22 cellular contexts compared by ENCODE assay signal in genomic region chr2:120317916-120318315, GRCh38. TPM values are rescaled to one million over a fixed set of nuclear protein-coding genes. Genes with fewer than 3 reads are reported as not detected.
DNase-seq lines count a peak whose midpoint lies in the region; ATAC-seq and TF ChIP-seq lines count a peak whose summit lies in the region.
"Had no signal": no experiment of that assay in that cellular context is flagged by ENCODE, and none has a peak within 500 bp of the region (broad histone marks: within the 10 kb centered on the region; RNA-seq: fewer than 3 reads in every experiment).

No MANE protein-coding gene starts in this region.

- dilution Hi-C loops in mammary epithelial cell (cut with HindIII; ENCODE audit: low sequenced_read_pairs), result loop anchor here (5.0 kb wide), 2 partner anchors 51 to 86 kb away; no protein-coding TSS in a partner anchor

- H3K4me1 ChIP-seq in right atrium auricular region, result peaks cover 0 to 25% of the 10 kb centered on the region in 2 donors
- no peaks in the 10 kb centered on the region for H3K4me1 ChIP-seq in neural progenitor cell
- H3K4me1 ChIP-seq in spleen, result peaks cover under 1 to 48% (median 23%) of the 10 kb centered on the region in 6 donors
- H3K4me1 ChIP-seq in mammary epithelial cell (ENCODE audit: insufficient read depth, low read length), result peaks cover 19% of the 10 kb centered on the region
- no peaks in the 10 kb centered on the region for H3K4me1 ChIP-seq in foreskin keratinocyte
- H3K4me1 ChIP-seq: BE2C had no signal

- H3K4me1 Mint-ChIP-seq in neural progenitor cell, result peaks cover 23% of the 10 kb centered on the region

- intact Hi-C loops in cardiac septum (cut with DNase I) (loop anchor here (10.0 kb wide), 1 partner anchor 63 kb away; the partner anchor contains the start of gene RALB), spleen (cut with DNase I; ENCODE audit: low total_unique reads) (loop anchor here (10.0 kb wide), 1 partner anchor 203 kb away; no protein-coding TSS in a partner anchor), mammary epithelial cell (cut with micrococcal nuclease) (no loop called here)

- no peaks in the 10 kb centered on the region for H3K36me3 Mint-ChIP-seq in neural progenitor cell
- H3K36me3 Mint-ChIP-seq: CD4-positive, CD25-positive, alpha-beta regulatory T cell; CD8-positive, alpha-beta memory T cell had no signal

- H3K27me3 ChIP-seq in right atrium auricular region (no peaks in the 10 kb centered on the region), neural progenitor cell (peaks cover 31% of the 10 kb centered on the region), spleen (replicated peaks in 1 of 7) (peaks cover 0 to 18% (median 0%) of the 10 kb centered on the region in 7 donors), mammary epithelial cell (ENCODE audit: insufficient read depth, low read length) (no peaks in the 10 kb centered on the region), foreskin keratinocyte (peaks cover 4% of the 10 kb centered on the region)
- H3K27me3 ChIP-seq: BE2C had no signal

- H3K4me3 Mint-ChIP-seq in neural progenitor cell, result no peak overlapping the region
- H3K4me3 Mint-ChIP-seq: CD4-positive, CD25-positive, alpha-beta regulatory T cell; CD8-positive, alpha-beta memory T cell; GM23338; HFFc6 had no signal

- ATAC-seq in foreskin keratinocyte (no peak), GM21529 (IDR thresholded peaks at IDR 0.05; ENCODE audit: unreplicated experiment) (no peak)
- ATAC-seq: GM12878, GM23338, HCT116 had no signal

- no peak overlapping the region for H2AFZ ChIP-seq in neural progenitor cell (replicated peaks)
- H2AFZ ChIP-seq in mammary epithelial cell (ENCODE audit: low read depth, low read length), result no peak overlapping the region
- H2AFZ ChIP-seq: GM23338 had no signal

- 61 to 83% (median 74%) methylated on average over 8 of the region's 8 CpGs for WGBS in spleen, 5 donors
- 94% methylated on average over 6 of the region's 8 CpGs for WGBS in mammary epithelial cell (ENCODE audit: low coverage, missing lambda C conversion rate)

- peaks cover 17% of the 10 kb centered on the region for H3K27me3 Mint-ChIP-seq in neural progenitor cell (ENCODE audit: insufficient read depth, low read depth)

- H4K20me1 ChIP-seq in neural progenitor cell (ENCODE audit: low read depth), result no peaks in the 10 kb centered on the region
- no peaks in the 10 kb centered on the region for H4K20me1 ChIP-seq in mammary epithelial cell (ENCODE audit: insufficient read depth, low read length)

- TF ChIP-seq CTCF in right atrium auricular region (IDR thresholded peaks at IDR 0.05) (no peak), neural progenitor cell (IDR thresholded peaks at IDR 0.05) (no peak), spleen (IDR thresholded peaks at IDR 0.05 in 8 of 11, conservative IDR thresholded peaks at IDR 0.05 in 3 of 11) (no peak), mammary epithelial cell (conservative IDR thresholded peaks at IDR 0.05 in 1 of 2, IDR thresholded peaks at IDR 0.05 in 1 of 2; ENCODE audit: extremely low read depth in 1 of 2, insufficient read depth in 1 of 2, low read depth in 1 of 2, low read length in 2 of 2) (no peak), foreskin keratinocyte (conservative IDR thresholded peaks at IDR 0.05) (no peak)

- H3K9me3 Mint-ChIP-seq in neural progenitor cell, result no peaks in the 10 kb centered on the region
- H3K9me3 Mint-ChIP-seq: GM23338, HFFc6 had no signal

- no TSS peak for BruUV-seq in mammary epithelial cell (replicated peaks; lab: Mats Ljungman, UMichigan)

- H3K9me3 ChIP-seq in right atrium auricular region, result no peaks in the 10 kb centered on the region
- no peaks in the 10 kb centered on the region for H3K9me3 ChIP-seq in neural progenitor cell (ENCODE audit: low read depth)
- H3K9me3 ChIP-seq in spleen, result no peaks in the 10 kb centered on the region
- H3K9me3 ChIP-seq in mammary epithelial cell (replicated peaks; ENCODE audit: insufficient read depth, low read length), result no peaks in the 10 kb centered on the region
- H3K9me3 ChIP-seq: BE2C had no signal

- H3K79me2 ChIP-seq in neural progenitor cell (ENCODE audit: low read depth), result no peaks in the 10 kb centered on the region
- no peaks in the 10 kb centered on the region for H3K79me2 ChIP-seq in mammary epithelial cell (ENCODE audit: insufficient read depth, low read length)

- CTCF ChIA-PET in mammary epithelial cell (lab: Charles Lee; ENCODE audit: low non-redundant PET), result no interaction called here

- peak overlapping the region; percentile 79 for H3K27ac Mint-ChIP-seq in neural progenitor cell
- H3K27ac Mint-ChIP-seq: CD4-positive, CD25-positive, alpha-beta regulatory T cell; CD8-positive, alpha-beta memory T cell; GM23338; HFFc6 had no signal

- no peak for TF ChIP-seq POLR2A in spleen (IDR thresholded peaks at IDR 0.05)

- H3K4me2 ChIP-seq in neural progenitor cell, result no peak overlapping the region
- H3K4me2 ChIP-seq in mammary epithelial cell (ENCODE audit: insufficient read depth, low read depth, low read length), result no peak overlapping the region
- H3K4me2 ChIP-seq: GM23338 had no signal

- H3K4me3 ChIP-seq in right atrium auricular region (no peak overlapping the region), neural progenitor cell (no peak overlapping the region), spleen (no peak overlapping the region), mammary epithelial cell (replicated peaks in 1 of 3; ENCODE audit: insufficient read depth in 1 of 3, low read depth in 2 of 3, low read length in 3 of 3) (no peak overlapping the region)
- H3K4me3 ChIP-seq: GM12878, GM23338 had no signal

- H3K27ac ChIP-seq in right atrium auricular region (no peak overlapping the region), neural progenitor cell (no peak overlapping the region), spleen (no peak overlapping the region), mammary epithelial cell (ENCODE audit: insufficient read depth, low read depth, low read length) (no peak overlapping the region), foreskin keratinocyte (no peak overlapping the region)
- H3K27ac ChIP-seq: HL-60 had no signal

- in situ Hi-C loops in mammary epithelial cell (cut with MboI; ENCODE audit: low sequenced_read_pairs in 2 of 2), result no loop called here

- H3F3A ChIP-seq in neural progenitor cell (ENCODE audit: low read depth), result no peaks in the 10 kb centered on the region

- H3K36me3 ChIP-seq in right atrium auricular region, result no peaks in the 10 kb centered on the region
- H3K36me3 ChIP-seq in neural progenitor cell, result no peaks in the 10 kb centered on the region
- no peaks in the 10 kb centered on the region for H3K36me3 ChIP-seq in spleen
- no peaks in the 10 kb centered on the region for H3K36me3 ChIP-seq in mammary epithelial cell (ENCODE audit: insufficient read depth, low read length)
- H3K36me3 ChIP-seq: BE2C had no signal

- DNase-seq in cardiac septum (ENCODE audit: low spot score) (peak; percentile 51), right atrium auricular region (ENCODE audit: low spot score) (no peak), neural progenitor cell (ENCODE audit: low spot score) (no peak), spleen (peak; percentile 41), mammary epithelial cell (no peak), foreskin keratinocyte (no peak)
- DNase-seq: ACHN; BE2C; CD4-positive, CD25-positive, alpha-beta regulatory T cell; CD8-positive, alpha-beta memory T cell; COR-L47; DMS 273 treated with DMSO at 0.1 percent for 48 hours; DMS53; DND-41; EL; HFFc6 had no signal

- H3K9ac ChIP-seq in neural progenitor cell (no peak overlapping the region), mammary epithelial cell (ENCODE audit: insufficient read depth, low read length) (no peak overlapping the region)

RNA-seq across cellular contexts. Expression of gene INHBB, which starts 28.0 kb away (rescaled TPM):
- total RNA-seq in cardiac septum (2.8 TPM), right atrium auricular region (1 to 10 TPM in 1 of 2 donors, under 1 TPM in 1; 0.74 to 5.9 TPM), neural progenitor cell (ENCODE audit: low replicate concordance) (not detected in 2 replicates), spleen (1 to 10 TPM in 2 of 7 donors, under 1 TPM in 5; 0.29 to 1.4 (median 0.68) TPM), mammary epithelial cell (under 1 TPM in 1 of 2 donors, not detected in 1; 0.67 TPM), foreskin keratinocyte (not detected in 2 replicates)
- polyA plus RNA-seq in spleen (1 to 10 TPM in 1 of 3 donors, under 1 TPM in 2; 0.26 to 1.5 (median 0.58) TPM), mammary epithelial cell (0.02 TPM), foreskin keratinocyte (not detected in 2 replicates)
- not detected for polyA minus RNA-seq in mammary epithelial cell
- total RNA-seq: CD4-positive, CD25-positive, alpha-beta regulatory T cell; CD8-positive, alpha-beta memory T cell; G401 had no signal
- polyA plus RNA-seq: CD4-positive, CD25-positive, alpha-beta regulatory T cell; CD8-positive, alpha-beta memory T cell; GM12878; GM23338 had no signal

Comparison
In these comparisons a context has a peak if more than half of its experiments do, and no peak if none do; other contexts are left out.
1. DNase-seq: peak in cardiac septum (single experiment) and spleen (single experiment); none in right atrium auricular region (single experiment), neural progenitor cell (single experiment), mammary epithelial cell (single experiment) and foreskin keratinocyte (0 of 2).